Comparison of ENCODE assay signal across 8 cellular contexts in genomic region chr5:176416123-176416924, GRCh38. TPM values are rescaled to one million over a fixed set of nuclear protein-coding genes. Genes with fewer than 3 reads are reported as not detected.
DNase-seq lines count a peak whose midpoint lies in the region; ATAC-seq and TF ChIP-seq lines count a peak whose summit lies in the region.

Gene CLTB (minus strand): TSS chr5:176416539. CDS start chr5:176416363, 176 bp downstream.

- H3K36me3 Mint-ChIP-seq in endodermal cell (ENCODE audit: low read depth) = peaks cover 8% of the 10 kb centered on the region

- peaks cover 3% of the 10 kb centered on the region for H3K4me1 ChIP-seq in endodermal cell (ENCODE audit: control insufficient read depth, insufficient read depth, low read length)

- H3K27me3 Mint-ChIP-seq in endodermal cell (ENCODE audit: insufficient read depth) = peaks cover 9% of the 10 kb centered on the region

- H3K4me1 Mint-ChIP-seq in endodermal cell = peaks cover 6% of the 10 kb centered on the region

- peak within 1 kb of the TSS; percentile 61 for H3K27ac Mint-ChIP-seq in endodermal cell

- peak within 1 kb of the TSS; percentile 63 for H3K4me3 Mint-ChIP-seq in endodermal cell

- peaks cover 15% of the 10 kb centered on the region for H3K36me3 ChIP-seq in endodermal cell (ENCODE audit: control insufficient read depth, insufficient read depth, low read length)

- 2 to 9% methylated on average over 16 to 99 of the region's 99 CpGs for WGBS in endodermal cell (ENCODE audit: insufficient coverage in 1 of 2, insufficient read length in 1 of 2), 2 experiments

- peak within 1 kb of the TSS; percentile 95 for H3K4me3 ChIP-seq in endodermal cell (ENCODE audit: low read length)

- H3K27me3 ChIP-seq in endodermal cell (ENCODE audit: control insufficient read depth, insufficient read depth, low read length, poor library complexity, severe bottlenecking) = no peaks in the 10 kb centered on the region

- ATAC-seq in GM19438 (IDR thresholded peaks at IDR 0.05; ENCODE audit: low read depth, unreplicated experiment) (peak; percentile 82), HG03571 (IDR thresholded peaks at IDR 0.05; ENCODE audit: unreplicated experiment) (peak; percentile 93)

- H3K9me3 ChIP-seq in endodermal cell (ENCODE audit: control insufficient read depth, low read length) = peaks cover 24% of the 10 kb centered on the region

- DNase-seq in COLO668 (lab: John Stamatoyannopoulos, UW; ENCODE audit: unreplicated experiment) (peak; percentile 92), NOMO-1 treated with dmso at 0.1 percent for 144 hours (lab: John Stamatoyannopoulos, UW; ENCODE audit: unreplicated experiment) (peak; percentile 86), endodermal cell (peak; percentile 96), mesenteric fat pad (ENCODE audit: low spot score) (peak; percentile 96)
- DNase-seq in activated CD8-positive, alpha-beta memory T cell treated with anti-CD3 and anti-CD28 coated beads, Interleukin-2, amount 50 U/mL, for 1 hour (ENCODE audit: extremely low read depth) = peak; percentile 62
- peak; percentile 90 for DNase-seq in stimulated activated CD8-positive, alpha-beta memory T cell treated with anti-CD3 and anti-CD28 coated beads, Interleukin-15, amount 100 ng/mL, for 24 hours (ENCODE audit: low read depth)

- peaks cover 41% of the 10 kb centered on the region for H3K9me3 Mint-ChIP-seq in endodermal cell

- TF ChIP-seq CTCF in endodermal cell (conservative IDR thresholded peaks at IDR 0.05) = peak; percentile 89

- peak within 1 kb of the TSS; percentile 88 for H3K9ac ChIP-seq in endodermal cell (ENCODE audit: extremely low read depth, low read length, poor library complexity, severe bottlenecking)

- peak within 1 kb of the TSS; percentile 11 for H3K27ac ChIP-seq in endodermal cell (ENCODE audit: low read depth, low read length)

RNA-seq across cellular contexts. Expression of gene CLTB, which starts in this region (rescaled TPM):
- total RNA-seq in endodermal cell = 10 to 100 TPM; 40.9 to 49.7 TPM
- polyA plus RNA-seq in endodermal cell (2013, experiment 1 of 2) = 32.9 TPM
- polyA plus RNA-seq in endodermal cell (2013, experiment 2 of 2) = 36.2 TPM
- 84.7 TPM for total RNA-seq in mesenteric fat pad

Comparison
In these comparisons a context has a peak if more than half of its experiments do, and no peak if none do; other contexts are left out.
1. Peak in every context shown above with its lines: DNase-seq, ATAC-seq, H3K4me3 ChIP-seq and H3K27ac ChIP-seq.